In genomic region chr15:76176487-76177085, GRCh38 we compare ENCODE assay signal across 17 cellular contexts.
"Had no signal": no experiment of that assay in that cellular context is flagged by ENCODE, and none has a peak within 500 bp of the region (broad histone marks: within the 10 kb centered on the region; RNA-seq: fewer than 3 reads in every experiment).

No MANE protein-coding gene starts in this region.

- H3K9me3 Mint-ChIP-seq: type B pancreatic cell had no signal

- H3K9me3 ChIP-seq: colonic mucosa, left lung, sigmoid colon, thyroid gland had no signal

- ATAC-seq: left lung had no signal

- DNase-seq: cerebellar nuclear complex; colonic mucosa; effector CD8-positive, alpha-beta T cell; islet precursor cell; left lung; mesenchymal stem cell; midbrain; naive B cell; sigmoid colon; small intestine; stimulated activated CD4-positive, alpha-beta T cell treated with anti-CD3 and anti-CD28 coated beads, Interleukin-12 subunit alpha, Interleukin-12 subunit beta, amount 100 ng/mL, for 4 hours; stimulated activated naive CD4-positive, alpha-beta T cell treated with Interleukin-2 at 50 U/mL for 16 hours; thyroid gland had no signal

- H3K4me1 Mint-ChIP-seq: naive B cell had no signal

- H3K36me3 ChIP-seq: colonic mucosa, left lung, sigmoid colon, thyroid gland had no signal

- H3K27me3 ChIP-seq: colonic mucosa, dorsolateral prefrontal cortex, thyroid gland had no signal

- H3K27ac ChIP-seq: colonic mucosa, left lung, thyroid gland had no signal

- H3K27ac Mint-ChIP-seq: nephron, type B pancreatic cell had no signal

- H3K4me1 ChIP-seq: colonic mucosa, left lung, thyroid gland had no signal

- H3K4me3 Mint-ChIP-seq: naive B cell, nephron, type B pancreatic cell had no signal

- H3K36me3 Mint-ChIP-seq: naive B cell, type B pancreatic cell had no signal

- H3K4me3 ChIP-seq: colonic mucosa, dorsolateral prefrontal cortex, left lung, lung, sigmoid colon, thyroid gland had no signal
